In the genomic region with DNA sequence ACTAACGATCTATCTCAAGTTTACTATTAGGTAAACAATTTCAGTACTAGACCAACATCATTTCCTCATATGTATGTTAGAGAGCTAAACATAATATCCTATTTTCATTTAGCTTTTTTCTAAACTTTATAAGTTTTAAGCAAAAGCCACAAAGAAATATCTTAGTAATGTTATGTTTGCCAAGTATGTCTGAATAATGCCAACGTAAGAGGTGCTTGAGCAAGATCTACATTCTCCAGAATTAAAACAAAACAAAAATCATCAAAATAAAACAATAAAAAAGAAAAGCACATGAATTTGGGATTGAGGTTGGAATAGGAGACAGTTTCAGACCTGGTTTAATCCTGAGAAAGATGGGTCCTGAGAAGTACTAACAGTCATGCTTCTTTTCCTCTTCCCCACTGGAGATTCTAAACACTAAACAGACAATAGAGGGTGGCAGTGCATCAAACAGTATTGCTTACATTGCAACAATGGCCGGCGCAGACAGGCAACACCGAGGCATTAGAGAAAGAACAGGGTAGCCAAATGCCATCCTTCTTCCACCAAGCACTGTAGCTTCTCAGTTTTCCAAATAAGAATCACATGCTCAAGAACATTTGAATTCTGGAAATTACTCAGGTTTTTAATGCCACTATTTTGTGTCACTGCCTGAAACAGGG, we compare ENCODE assay signal across 11 cellular contexts. TPM values are rescaled to one million over a fixed set of nuclear protein-coding genes. Genes with fewer than 3 reads are reported as not detected.
DNase-seq lines count a peak whose midpoint lies in the region; ATAC-seq and TF ChIP-seq lines count a peak whose summit lies in the region.
"Had no signal": no experiment of that assay in that cellular context is flagged by ENCODE, and none has a peak within 500 bp of the region (broad histone marks: within the 10 kb centered on the region; RNA-seq: fewer than 3 reads in every experiment).

No MANE protein-coding gene starts in this region.

- H3K27ac Mint-ChIP-seq in activated naive CD8-positive, alpha-beta T cell: peak overlapping the region; percentile 9
- H3K27ac Mint-ChIP-seq in activated naive CD8-positive, alpha-beta T cell treated with anti-CD3 and anti-CD28 coated beads, Interleukin-2, amount 50 U/mL, for 24 hours: no peak overlapping the region

- no peak for TF ChIP-seq POLR2A in transverse colon (IDR thresholded peaks at IDR 0.05)

- peaks cover 74% of the 10 kb centered on the region for H3K4me1 Mint-ChIP-seq in activated naive CD8-positive, alpha-beta T cell (ENCODE audit: low read depth)
- peaks cover 56% of the 10 kb centered on the region for H3K4me1 Mint-ChIP-seq in activated naive CD8-positive, alpha-beta T cell treated with anti-CD3 and anti-CD28 coated beads, Interleukin-2, amount 50 U/mL, for 24 hours

- DNase-seq in activated naive CD8-positive, alpha-beta T cell treated with anti-CD3 and anti-CD28 coated beads, Interleukin-2, amount 50 U/mL, for 24 hours: no peak
- DNase-seq in mesenchymal stem cell (no peak), transverse colon (no peak), hepatic stellate cell (ENCODE audit: low spot score) (no peak), AG08395 (ENCODE audit: low spot score) (no peak)
- DNase-seq: activated T-cell treated with anti-CD3 and anti-CD28 coated beads for 4 hours had no signal

- in situ Hi-C loops in transverse colon (cut with MboI; ENCODE audit: low pct_ligation_motif_present in 1 of 4, low pct_unique_long_range_greater_than_20kb in 1 of 4, low sequenced_read_pairs in 3 of 4): no loop called here

- no peaks in the 10 kb centered on the region for H3K9me3 Mint-ChIP-seq in activated naive CD8-positive, alpha-beta T cell (ENCODE audit: low read depth)
- H3K9me3 Mint-ChIP-seq in activated naive CD8-positive, alpha-beta T cell treated with anti-CD3 and anti-CD28 coated beads, Interleukin-2, amount 50 U/mL, for 24 hours: no peaks in the 10 kb centered on the region

- H3K36me3 Mint-ChIP-seq in activated naive CD8-positive, alpha-beta T cell: peaks cover 3% of the 10 kb centered on the region
- peaks cover 50% of the 10 kb centered on the region for H3K36me3 Mint-ChIP-seq in activated naive CD8-positive, alpha-beta T cell treated with anti-CD3 and anti-CD28 coated beads, Interleukin-2, amount 50 U/mL, for 24 hours (ENCODE audit: low read depth)

- intact Hi-C loops in transverse colon (cut with DNase I; ENCODE audit: low total_unique reads): no loop called here

- TF ChIP-seq EP300 in transverse colon (IDR thresholded peaks at IDR 0.05; ENCODE audit: low read depth): no peak

- WGBS in mesenchymal stem cell: 97% methylated on average over 3 of the region's 5 CpGs
- WGBS in transverse colon (ENCODE audit: low coverage in 1 of 2), 2 donors: 58 to 67% methylated on average over 5 of the region's 5 CpGs

- H3K14ac ChIP-seq in mesenchymal stem cell (ENCODE audit: low read length in 2 of 2): no peak overlapping the region

- ATAC-seq in activated naive CD8-positive, alpha-beta T cell treated with anti-CD3 and anti-CD28 coated beads, Interleukin-2, amount 50 U/mL, for 24 hours: no peak
- no peak for ATAC-seq in HG02885 (IDR thresholded peaks at IDR 0.05; ENCODE audit: poor library complexity, unreplicated experiment)
- ATAC-seq: sciatic nerve had no signal

- H3K9ac ChIP-seq in endocrine pancreas (ENCODE audit: control insufficient read depth, insufficient read depth, low read length) (no peak overlapping the region), mesenchymal stem cell (ENCODE audit: low read length) (peak overlapping the region; percentile 52)

- H3K4ac ChIP-seq in mesenchymal stem cell (ENCODE audit: low read depth in 1 of 2, low read length in 2 of 2): no peak overlapping the region

- no peak overlapping the region for H2AFZ ChIP-seq in mesenchymal stem cell (ENCODE audit: low read depth, low read length)

- H2BK5ac ChIP-seq in mesenchymal stem cell (ENCODE audit: low read depth, low read length, poor library complexity, severe bottlenecking): no peak overlapping the region

- H2BK15ac ChIP-seq in mesenchymal stem cell (ENCODE audit: low read depth, poor library complexity, severe bottlenecking): no peak overlapping the region

- no peak overlapping the region for H4K91ac ChIP-seq in mesenchymal stem cell (ENCODE audit: low read length)

- H3K4me3 Mint-ChIP-seq in activated naive CD8-positive, alpha-beta T cell: no peak overlapping the region
- no peak overlapping the region for H3K4me3 Mint-ChIP-seq in activated naive CD8-positive, alpha-beta T cell treated with anti-CD3 and anti-CD28 coated beads, Interleukin-2, amount 50 U/mL, for 24 hours

- no peak overlapping the region for H2AK5ac ChIP-seq in mesenchymal stem cell (ENCODE audit: low read length, severe bottlenecking)

- H3K79me1 ChIP-seq in mesenchymal stem cell (replicated peaks; ENCODE audit: low read length, poor library complexity, severe bottlenecking): no peaks in the 10 kb centered on the region

- H3K4me1 ChIP-seq in endocrine pancreas (ENCODE audit: control insufficient read depth, insufficient read depth, low read length) (peaks cover 57% of the 10 kb centered on the region), mesenchymal stem cell (ENCODE audit: control insufficient read depth, insufficient read depth, low read depth, low read length) (peaks cover 3% of the 10 kb centered on the region), transverse colon (peaks cover 6 to 86% (median 48%) of the 10 kb centered on the region in 4 donors)

- H3K27ac ChIP-seq in mesenchymal stem cell (ENCODE audit: low read length, poor library complexity, severe bottlenecking): no peak overlapping the region
- peak overlapping the region; percentile 34 to 54 (median 38) for H3K27ac ChIP-seq in transverse colon

- TF ChIP-seq CTCF in transverse colon (IDR thresholded peaks at IDR 0.05): no peak

- H3K4me2 ChIP-seq in mesenchymal stem cell (ENCODE audit: low read length, poor library complexity, severe bottlenecking): no peak overlapping the region

- no peak overlapping the region for H2BK120ac ChIP-seq in mesenchymal stem cell (ENCODE audit: low read depth, low read length)

- H3K9me3 ChIP-seq in endocrine pancreas (ENCODE audit: control insufficient read depth, low read length) (no peaks in the 10 kb centered on the region), mesenchymal stem cell (ENCODE audit: control insufficient read depth, low read length) (no peaks in the 10 kb centered on the region), transverse colon (no peaks in the 10 kb centered on the region)
- H3K9me3 ChIP-seq: BLaER1 treated with 17β-estradiol and CSF1 and Interleukin-3, amounts not matched to agents 10 nM and 100 nM had no signal

- no peaks in the 10 kb centered on the region for H3K27me3 Mint-ChIP-seq in activated naive CD8-positive, alpha-beta T cell
- no peaks in the 10 kb centered on the region for H3K27me3 Mint-ChIP-seq in activated naive CD8-positive, alpha-beta T cell treated with anti-CD3 and anti-CD28 coated beads, Interleukin-2, amount 50 U/mL, for 24 hours

- no peak overlapping the region for H3K23ac ChIP-seq in mesenchymal stem cell (ENCODE audit: low read length in 2 of 2)

- no peak overlapping the region for H3K18ac ChIP-seq in mesenchymal stem cell (ENCODE audit: low read depth in 1 of 2, low read length in 2 of 2)

- H3K36me3 ChIP-seq in endocrine pancreas (ENCODE audit: control insufficient read depth, insufficient read depth, low read length) (peaks cover 2% of the 10 kb centered on the region), mesenchymal stem cell (ENCODE audit: control insufficient read depth in 1 of 2, insufficient read depth in 2 of 2, low read depth in 1 of 2, low read length in 2 of 2) (peaks cover 11 to 89% of the 10 kb centered on the region in 2 experiments), transverse colon (peaks cover 0 to 21% (median 8%) of the 10 kb centered on the region in 4 donors)

- no peak overlapping the region for H2BK12ac ChIP-seq in mesenchymal stem cell (ENCODE audit: low read length in 2 of 2)

- H4K8ac ChIP-seq in mesenchymal stem cell (ENCODE audit: low read length): no peak overlapping the region

- peak overlapping the region; percentile 9 for H3K4me3 ChIP-seq in endocrine pancreas (ENCODE audit: control insufficient read depth, insufficient read depth, low read length)
- H3K4me3 ChIP-seq in mesenchymal stem cell (ENCODE audit: insufficient read depth in 1 of 2, low read depth in 1 of 2, low read length in 2 of 2): peak overlapping the region in 1 of 2 experiments; percentile 38
- H3K4me3 ChIP-seq in transverse colon: no peak overlapping the region
- H3K4me3 ChIP-seq: BLaER1 treated with 17β-estradiol and CSF1 and Interleukin-3, amounts not matched to agents 10 nM and 100 nM had no signal

- H3K27me3 ChIP-seq in endocrine pancreas (ENCODE audit: control insufficient read depth, insufficient read depth, low read length) (no peaks in the 10 kb centered on the region), mesenchymal stem cell (ENCODE audit: control insufficient read depth in 1 of 2, insufficient read depth in 1 of 2, low read length in 2 of 2) (no peaks in the 10 kb centered on the region), transverse colon (no peaks in the 10 kb centered on the region)
- H3K27me3 ChIP-seq: BLaER1 treated with 17β-estradiol and CSF1 and Interleukin-3, amounts not matched to agents 10 nM and 100 nM had no signal

RNA-seq across cellular contexts. Expression of gene CSNK1A1, which starts 33.6 kb away (rescaled TPM):
- 211 TPM for polyA plus RNA-seq in mesenchymal stem cell (2013, experiment 1 of 2)
- polyA plus RNA-seq in mesenchymal stem cell (2013, experiment 2 of 2): 208 TPM
- total RNA-seq in transverse colon: 100 to 1,000 TPM; 159 to 260 (median 184) TPM
